Comparison of ENCODE assay signal across 1 cellular context in genomic region chr5:144169904-144170275, GRCh38.
TF ChIP-seq lines count a peak whose summit lies in the region.

No MANE protein-coding gene starts in this region.

TF ChIP-seq in H1, 55 proteins besides CTCF, POLR2A, EP300 and RAD21 (continued from another document):
- TF ChIP-seq SP2 (IDR thresholded peaks at IDR 0.05; ENCODE audit: low read length) (no peak), SIN3A (conservative IDR thresholded peaks at IDR 0.05 in 1 of 2, IDR thresholded peaks at IDR 0.05 in 1 of 2; ENCODE audit: low read depth in 1 of 2, low read length in 2 of 2) (no peak), FOSL1 (IDR thresholded peaks at IDR 0.05; ENCODE audit: insufficient read depth, low read depth, low read length) (no peak), YY1 (IDR thresholded peaks at IDR 0.05; ENCODE audit: low read depth, low read length) (no peak), CTBP2 (IDR thresholded peaks at IDR 0.05; ENCODE audit: borderline replicate concordance, insufficient read depth, insufficient read length, low read length) (no peak), RNF2 (IDR thresholded peaks at IDR 0.05; ENCODE audit: borderline replicate concordance, low read depth, low read length, missing control alignments, poor library complexity, severe bottlenecking) (no peak), TCF12 (IDR thresholded peaks at IDR 0.05; ENCODE audit: low read depth, low read length) (no peak), TAF7 (optimal IDR thresholded peaks at IDR 0.05; ENCODE audit: borderline replicate concordance, low read depth, low read length) (no peak), NANOG (IDR thresholded peaks at IDR 0.05; ENCODE audit: insufficient read depth, low read depth, low read length, poor library complexity, severe bottlenecking) (no peak), JUND (IDR thresholded peaks at IDR 0.05; ENCODE audit: low read length) (no peak)
